In the genomic region with DNA sequence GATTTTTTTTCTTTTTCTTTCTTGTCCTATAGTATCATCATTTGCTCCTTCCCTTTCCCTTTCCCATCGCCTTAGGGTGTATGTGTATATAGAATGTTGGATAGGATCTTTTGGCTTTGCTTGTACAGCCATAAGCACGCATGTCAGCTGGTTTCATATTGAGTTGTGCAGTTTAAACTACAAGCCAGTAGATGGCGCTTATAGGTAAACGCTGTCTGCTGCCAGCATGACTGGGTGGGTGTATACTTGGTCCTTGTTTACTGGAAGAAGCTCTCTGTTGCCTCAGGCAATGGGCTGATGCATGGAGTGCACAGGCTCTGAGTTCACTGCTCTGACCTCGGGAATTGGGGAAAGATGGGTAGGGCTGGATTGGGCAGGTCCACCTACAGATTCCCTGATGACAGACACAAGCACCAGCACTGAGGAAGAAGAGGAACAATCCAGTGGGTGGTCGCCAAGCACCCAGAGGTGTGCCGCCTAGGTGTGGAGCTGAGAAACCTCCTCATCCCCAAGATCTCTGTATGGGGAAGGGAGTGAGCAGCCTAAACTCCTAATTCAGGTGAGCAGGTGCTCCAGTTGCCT, we compare ENCODE assay signal across 8 cellular contexts.
DNase-seq lines count a peak whose midpoint lies in the region; TF ChIP-seq lines count a peak whose summit lies in the region.

No MANE protein-coding gene starts in this region.

- peak; percentile 83 for TF ChIP-seq CTCF in HFFc6 (IDR thresholded peaks at IDR 0.05)

- no peak overlapping the region for H3K4me3 Mint-ChIP-seq in activated CD4-positive, alpha-beta T cell treated with anti-CD3 and anti-CD28 coated beads, Interleukin-2, amount 10 ng/mL, durations not matched to agents 24 days and 14 days
- H3K4me3 Mint-ChIP-seq in HFFc6, result no peak overlapping the region
- H3K4me3 Mint-ChIP-seq in activated T-cell treated with anti-CD3 and anti-CD28 coated beads, Interleukin-2, amount 50 U/mL, for 24 hours, result no peak overlapping the region

- no peaks in the 10 kb centered on the region for H3K27me3 Mint-ChIP-seq in activated CD4-positive, alpha-beta T cell treated with anti-CD3 and anti-CD28 coated beads, Interleukin-2, amount 10 ng/mL, durations not matched to agents 24 days and 14 days
- H3K27me3 Mint-ChIP-seq in HFFc6 (ENCODE audit: insufficient read depth), result peaks cover 10% of the 10 kb centered on the region
- H3K27me3 Mint-ChIP-seq in activated T-cell treated with anti-CD3 and anti-CD28 coated beads, Interleukin-2, amount 50 U/mL, for 24 hours, result no peaks in the 10 kb centered on the region

- H3K4me3 ChIP-seq in MG63, result no peak overlapping the region
- H3K4me3 ChIP-seq in adipocyte (ENCODE audit: low read length), result no peak overlapping the region

- H3K36me3 Mint-ChIP-seq in activated CD4-positive, alpha-beta T cell treated with anti-CD3 and anti-CD28 coated beads, Interleukin-2, amount 10 ng/mL, durations not matched to agents 24 days and 14 days (ENCODE audit: low read depth), result no peaks in the 10 kb centered on the region
- H3K36me3 Mint-ChIP-seq in HFFc6 (ENCODE audit: low read depth), result no peaks in the 10 kb centered on the region
- H3K36me3 Mint-ChIP-seq in activated T-cell treated with anti-CD3 and anti-CD28 coated beads, Interleukin-2, amount 50 U/mL, for 24 hours (ENCODE audit: low read depth), result no peaks in the 10 kb centered on the region

- intact Hi-C loops in activated CD4-positive, alpha-beta T cell treated with anti-CD3 and anti-CD28 coated beads, Interleukin-2, amount 10 ng/mL, durations not matched to agents 24 days and 14 days (cut with micrococcal nuclease), result no loop called here

- H3K4me1 Mint-ChIP-seq in activated CD4-positive, alpha-beta T cell treated with anti-CD3 and anti-CD28 coated beads, Interleukin-2, amount 10 ng/mL, durations not matched to agents 24 days and 14 days, result no peaks in the 10 kb centered on the region
- peaks cover 8% of the 10 kb centered on the region for H3K4me1 Mint-ChIP-seq in HFFc6 (ENCODE audit: low read depth)
- no peaks in the 10 kb centered on the region for H3K4me1 Mint-ChIP-seq in activated T-cell treated with anti-CD3 and anti-CD28 coated beads, Interleukin-2, amount 50 U/mL, for 24 hours (ENCODE audit: low read depth)

- no peak overlapping the region for H3K27ac Mint-ChIP-seq in activated CD4-positive, alpha-beta T cell treated with anti-CD3 and anti-CD28 coated beads, Interleukin-2, amount 10 ng/mL, durations not matched to agents 24 days and 14 days
- no peak overlapping the region for H3K27ac Mint-ChIP-seq in HFFc6
- H3K27ac Mint-ChIP-seq in activated T-cell treated with anti-CD3 and anti-CD28 coated beads, Interleukin-2, amount 50 U/mL, for 24 hours, result no peak overlapping the region

- H3K27me3 ChIP-seq in MG63 (no peaks in the 10 kb centered on the region), adipocyte (replicated peaks; ENCODE audit: control insufficient read depth, insufficient read depth, low read length) (no peaks in the 10 kb centered on the region)

- peak; percentile 57 for DNase-seq in activated CD4-positive, alpha-beta T cell treated with anti-CD3 and anti-CD28 coated beads, Interleukin-2, amount 10 ng/mL, durations not matched to agents 24 days and 14 days
- DNase-seq in activated CD4-positive, alpha-beta T cell treated with anti-CD3 and anti-CD28 coated beads for 1 hour, result no peak
- peak; percentile 67 for DNase-seq in HFFc6
- DNase-seq in MG63, result peak; percentile 1
- DNase-seq in adipocyte (ENCODE audit: low read depth), result peak; percentile 37
- DNase-seq in lung microvascular endothelial cell (ENCODE audit: low read depth in 2 of 2), result peak; percentile 0 to 44
- no peak for DNase-seq in activated T-cell treated with anti-CD3 and anti-CD28 coated beads, Interleukin-2, amount 50 U/mL, for 24 hours
- DNase-seq in DMS153 treated with DMSO at 0.1 percent for 48 hours (lab: John Stamatoyannopoulos, UW; ENCODE audit: unreplicated experiment), result no peak

- no peaks in the 10 kb centered on the region for H3K9me3 ChIP-seq in MG63
- H3K9me3 ChIP-seq in adipocyte (ENCODE audit: control insufficient read depth, low read length), result no peaks in the 10 kb centered on the region

- no peak overlapping the region for H3K9ac ChIP-seq in adipocyte (ENCODE audit: low read length)

- no peaks in the 10 kb centered on the region for H3K36me3 ChIP-seq in MG63
- no peaks in the 10 kb centered on the region for H3K36me3 ChIP-seq in adipocyte (ENCODE audit: control insufficient read depth, insufficient read depth, low read length, severe bottlenecking)

- H3K9me3 Mint-ChIP-seq in activated CD4-positive, alpha-beta T cell treated with anti-CD3 and anti-CD28 coated beads, Interleukin-2, amount 10 ng/mL, durations not matched to agents 24 days and 14 days, result no peaks in the 10 kb centered on the region
- H3K9me3 Mint-ChIP-seq in HFFc6, result no peaks in the 10 kb centered on the region
- H3K9me3 Mint-ChIP-seq in activated T-cell treated with anti-CD3 and anti-CD28 coated beads, Interleukin-2, amount 50 U/mL, for 24 hours, result peaks cover 12% of the 10 kb centered on the region

- no peaks in the 10 kb centered on the region for H3K4me1 ChIP-seq in adipocyte (ENCODE audit: control insufficient read depth, insufficient read depth, low read length)

Comparison
In these comparisons a context has a peak if more than half of its experiments do, and no peak if none do; other contexts are left out.
1. DNase-seq: peak in activated CD4-positive, alpha-beta T cell treated with anti-CD3 and anti-CD28 coated beads, Interleukin-2, amount 10 ng/mL, durations not matched to agents 24 days and 14 days (single experiment), HFFc6 (single experiment), MG63 (single experiment), adipocyte (single experiment) and lung microvascular endothelial cell (2 of 2); none in activated CD4-positive, alpha-beta T cell treated with anti-CD3 and anti-CD28 coated beads for 1 hour (single experiment), activated T-cell treated with anti-CD3 and anti-CD28 coated beads, Interleukin-2, amount 50 U/mL, for 24 hours (single experiment) and DMS153 treated with DMSO at 0.1 percent for 48 hours (single experiment).